22 cellular contexts compared by ENCODE assay signal in genomic region chr9:122865300-122865699, GRCh38.
"Had no signal": no experiment of that assay in that cellular context is flagged by ENCODE, and none has a peak within 500 bp of the region (broad histone marks: within the 10 kb centered on the region; RNA-seq: fewer than 3 reads in every experiment).

No MANE protein-coding gene starts in this region.

- H3K4me1 ChIP-seq: esophagus muscularis mucosa, prostate gland, suprapubic skin, uterus had no signal

- FAIRE-seq: islet of Langerhans, TTC549 had no signal

- H3K9me3 ChIP-seq: esophagus muscularis mucosa, prostate gland, right atrium auricular region, suprapubic skin, uterus had no signal

- H3K27me3 ChIP-seq: esophagus muscularis mucosa, right atrium auricular region, suprapubic skin, uterus had no signal

- H3K36me3 ChIP-seq: prostate gland, uterus had no signal

- H3K27ac ChIP-seq: esophagus muscularis mucosa, prostate gland, suprapubic skin, uterus, WERI-Rb-1 had no signal

- H3K9me3 Mint-ChIP-seq: activated naive CD4-positive, alpha-beta T cell treated with anti-CD3 and anti-CD28 coated beads, Interleukin-2, amount 10 ng/mL, durations not matched to agents 7 days and 5 days; activated naive CD8-positive, alpha-beta T cell treated with anti-CD3 and anti-CD28 coated beads, Interleukin-2, amount 50 U/mL, for 24 hours; activated T-cell treated with anti-CD3 and anti-CD28 coated beads, Interleukin-2, amount 50 U/mL, for 72 hours; naive thymus-derived CD8-positive, alpha-beta T cell; stimulated activated naive CD8-positive, alpha-beta T cell treated with anti-CD3 and anti-CD28 coated beads, Interleukin-15, amount 100 ng/mL, for 72 hours had no signal

- DNase-seq: activated CD4-positive, alpha-beta T cell treated with anti-CD3 and anti-CD28 coated beads, Interleukin-2, amount 50 U/mL, for 1 hour; activated CD4-positive, CD25-positive, alpha-beta regulatory T cell treated with anti-CD3 and anti-CD28 coated beads, Interleukin-2, amount 50 U/mL, for 72 hours; activated CD8-positive, alpha-beta memory T cell treated with anti-CD3 and anti-CD28 coated beads, Interleukin-2, amount 50 U/mL, for 48 hours; activated effector memory CD4-positive, alpha-beta T cell treated with Interleukin-2 at 50 U/mL for 16 hours; activated naive CD4-positive, alpha-beta T cell treated with anti-CD3 and anti-CD28 coated beads, Interleukin-2, amount 10 ng/mL, durations not matched to agents 7 days and 5 days; activated naive CD8-positive, alpha-beta T cell treated with anti-CD3 and anti-CD28 coated beads, Interleukin-2, amount 50 U/mL, for 24 hours; activated T-cell treated with anti-CD3 and anti-CD28 coated beads, Interleukin-2, amount 50 U/mL, for 72 hours; cortex of kidney; effector CD8-positive, alpha-beta T cell; naive thymus-derived CD8-positive, alpha-beta T cell; stimulated activated naive CD8-positive, alpha-beta T cell treated with anti-CD3 and anti-CD28 coated beads, Interleukin-15, amount 100 ng/mL, for 72 hours; T-helper 1 cell; trophoblast cell; uterus; WERI-Rb-1 had no signal

- H3K4me3 Mint-ChIP-seq: activated naive CD4-positive, alpha-beta T cell treated with anti-CD3 and anti-CD28 coated beads, Interleukin-2, amount 10 ng/mL, durations not matched to agents 7 days and 5 days; activated naive CD8-positive, alpha-beta T cell treated with anti-CD3 and anti-CD28 coated beads, Interleukin-2, amount 50 U/mL, for 24 hours; activated T-cell treated with anti-CD3 and anti-CD28 coated beads, Interleukin-2, amount 50 U/mL, for 72 hours; naive thymus-derived CD8-positive, alpha-beta T cell; stimulated activated naive CD8-positive, alpha-beta T cell treated with anti-CD3 and anti-CD28 coated beads, Interleukin-15, amount 100 ng/mL, for 72 hours had no signal

- H3K4me1 Mint-ChIP-seq: activated naive CD4-positive, alpha-beta T cell treated with anti-CD3 and anti-CD28 coated beads, Interleukin-2, amount 10 ng/mL, durations not matched to agents 7 days and 5 days; naive thymus-derived CD8-positive, alpha-beta T cell had no signal

- ATAC-seq: activated naive CD8-positive, alpha-beta T cell treated with anti-CD3 and anti-CD28 coated beads, Interleukin-2, amount 50 U/mL, for 24 hours; activated T-cell treated with anti-CD3 and anti-CD28 coated beads, Interleukin-2, amount 50 U/mL, for 72 hours; naive thymus-derived CD8-positive, alpha-beta T cell; stimulated activated naive CD8-positive, alpha-beta T cell treated with anti-CD3 and anti-CD28 coated beads, Interleukin-15, amount 100 ng/mL, for 72 hours had no signal

- H3K27ac Mint-ChIP-seq: activated naive CD4-positive, alpha-beta T cell treated with anti-CD3 and anti-CD28 coated beads, Interleukin-2, amount 10 ng/mL, durations not matched to agents 7 days and 5 days; activated naive CD8-positive, alpha-beta T cell treated with anti-CD3 and anti-CD28 coated beads, Interleukin-2, amount 50 U/mL, for 24 hours; stimulated activated naive CD8-positive, alpha-beta T cell treated with anti-CD3 and anti-CD28 coated beads, Interleukin-15, amount 100 ng/mL, for 72 hours had no signal

- H3K4me3 ChIP-seq: esophagus muscularis mucosa, lung, prostate gland, right atrium auricular region, suprapubic skin, uterus had no signal
